ENCODE assay signal across 24 cellular contexts in the genomic region with DNA sequence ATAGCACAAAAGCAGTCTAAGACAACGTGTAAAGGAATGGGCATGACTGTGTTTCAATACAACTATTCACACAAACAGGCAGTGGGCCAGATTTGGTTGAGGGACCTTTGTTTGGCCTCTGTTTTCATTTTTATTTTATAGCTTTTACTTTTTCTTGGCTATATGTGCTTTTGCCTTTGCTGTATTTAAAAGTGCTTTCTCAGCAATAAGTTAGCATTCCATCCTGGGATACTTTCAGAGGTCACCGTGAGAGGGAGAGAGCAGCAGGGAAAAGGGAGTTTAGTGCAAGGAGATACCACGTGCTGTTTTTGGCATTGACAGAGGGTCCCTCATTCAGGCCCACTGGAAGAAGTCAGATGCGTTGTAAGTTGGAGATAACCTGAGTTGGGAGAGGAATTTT.
"Had no signal": no experiment of that assay in that cellular context is flagged by ENCODE, and none has a peak within 500 bp of the region (broad histone marks: within the 10 kb centered on the region; RNA-seq: fewer than 3 reads in every experiment).

No MANE protein-coding gene starts in this region.

- H3K9me3 Mint-ChIP-seq: dendritic cell treated with granulocyte-macrophage colony-stimulating factor and Interleukin-4, amounts not matched to agents 40 ng/mL and 50 ng/mL, for 4 days; memory B cell; natural killer cell; neural crest cell; stimulated activated memory B cell treated with anti-CD40 and anti-IgM and Interleukin-4, amounts not matched to agents 10 μg/mL and 1 μg/mL and 100 μg/mL, for 72 hours; stimulated activated naive CD8-positive, alpha-beta T cell treated with anti-CD3 and anti-CD28 coated beads, Interleukin-15, Interleukin-2, amounts not matched to agents 100 ng/mL and 50 ng/mL, for 24 hours had no signal

- H3K27ac ChIP-seq: esophagus muscularis mucosa, foreskin keratinocyte, parathyroid adenoma, prostate gland, right atrium auricular region, sigmoid colon, thoracic aorta, transverse colon, upper lobe of right lung, uterus had no signal

- H3K4me3 ChIP-seq: esophagus muscularis mucosa, lung, prostate gland, right atrium auricular region, sigmoid colon, thoracic aorta, transverse colon, upper lobe of right lung, uterus had no signal

- DNase-seq: effector memory CD4-positive, alpha-beta T cell; foreskin keratinocyte; hypothalamus; natural killer cell; sigmoid colon; stimulated activated CD4-positive, alpha-beta T cell treated with anti-CD3 and anti-CD28 coated beads, Interleukin-4, amount 100 ng/mL, for 4 hours; transverse colon; upper lobe of right lung; uterus had no signal

- H3K9me3 ChIP-seq: esophagus muscularis mucosa, prostate gland, right atrium auricular region, sigmoid colon, thoracic aorta, transverse colon, upper lobe of right lung, uterus had no signal

- H3K27me3 ChIP-seq: esophagus muscularis mucosa, foreskin keratinocyte, right atrium auricular region, sigmoid colon, transverse colon, upper lobe of right lung, uterus had no signal

- H3K4me3 Mint-ChIP-seq: dendritic cell treated with granulocyte-macrophage colony-stimulating factor and Interleukin-4, amounts not matched to agents 40 ng/mL and 50 ng/mL, for 4 days; memory B cell; natural killer cell; neural crest cell; stimulated activated memory B cell treated with anti-CD40 and anti-IgM and Interleukin-4, amounts not matched to agents 10 μg/mL and 1 μg/mL and 100 μg/mL, for 72 hours; stimulated activated naive CD8-positive, alpha-beta T cell treated with anti-CD3 and anti-CD28 coated beads, Interleukin-15, Interleukin-2, amounts not matched to agents 100 ng/mL and 50 ng/mL, for 24 hours had no signal

- H3K4me1 ChIP-seq: esophagus muscularis mucosa, foreskin keratinocyte, parathyroid adenoma, prostate gland, right atrium auricular region, sigmoid colon, transverse colon, upper lobe of right lung, uterus had no signal

- H3K4me1 Mint-ChIP-seq: memory B cell; natural killer cell; stimulated activated memory B cell treated with anti-CD40 and anti-IgM and Interleukin-4, amounts not matched to agents 10 μg/mL and 1 μg/mL and 100 μg/mL, for 72 hours had no signal

- H3K36me3 Mint-ChIP-seq: memory B cell; natural killer cell; stimulated activated memory B cell treated with anti-CD40 and anti-IgM and Interleukin-4, amounts not matched to agents 10 μg/mL and 1 μg/mL and 100 μg/mL, for 72 hours had no signal

- H3K9ac ChIP-seq: parathyroid adenoma had no signal

- H3K36me3 ChIP-seq: esophagus muscularis mucosa, prostate gland, right atrium auricular region, sigmoid colon, thoracic aorta, transverse colon, upper lobe of right lung, uterus had no signal

- H3K27ac Mint-ChIP-seq: dendritic cell treated with granulocyte-macrophage colony-stimulating factor and Interleukin-4, amounts not matched to agents 40 ng/mL and 50 ng/mL, for 4 days; memory B cell; natural killer cell; stimulated activated memory B cell treated with anti-CD40 and anti-IgM and Interleukin-4, amounts not matched to agents 10 μg/mL and 1 μg/mL and 100 μg/mL, for 72 hours; stimulated activated naive CD8-positive, alpha-beta T cell treated with anti-CD3 and anti-CD28 coated beads, Interleukin-15, Interleukin-2, amounts not matched to agents 100 ng/mL and 50 ng/mL, for 24 hours had no signal

- H2AFZ ChIP-seq: parathyroid adenoma had no signal

- H3K27me3 Mint-ChIP-seq: stimulated activated memory B cell treated with anti-CD40 and anti-IgM and Interleukin-4, amounts not matched to agents 10 μg/mL and 1 μg/mL and 100 μg/mL, for 72 hours had no signal

- FAIRE-seq: colon, endothelial cell of umbilical vein, keratinocyte had no signal

- ATAC-seq: foreskin keratinocyte; left lobe of liver; natural killer cell; stimulated activated memory B cell treated with anti-CD40 and anti-IgM and Interleukin-4, amounts not matched to agents 10 μg/mL and 1 μg/mL and 100 μg/mL, for 72 hours; upper lobe of right lung had no signal

- H3K79me2 ChIP-seq: parathyroid adenoma had no signal
